In genomic region chr14:98234208-98234607, GRCh38 we compare ENCODE assay signal across 18 cellular contexts.
DNase-seq lines count a peak whose midpoint lies in the region; ATAC-seq and TF ChIP-seq lines count a peak whose summit lies in the region.
"Had no signal": no experiment of that assay in that cellular context is flagged by ENCODE, and none has a peak within 500 bp of the region (broad histone marks: within the 10 kb centered on the region; RNA-seq: fewer than 3 reads in every experiment).

No MANE protein-coding gene starts in this region.

- in situ Hi-C loops in mammary epithelial cell (cut with MboI; ENCODE audit: low sequenced_read_pairs in 2 of 2), result no loop called here

- intact Hi-C loops in mammary epithelial cell (cut with micrococcal nuclease), result no loop called here

- DNase-seq in activated naive CD8-positive, alpha-beta T cell treated with anti-CD3 and anti-CD28 coated beads, Interleukin-2, amount 50 U/mL, for 24 hours, result no peak
- DNase-seq in activated naive CD8-positive, alpha-beta T cell treated with anti-CD3 and anti-CD28 coated beads for 36 hours, result no peak
- DNase-seq in mammary epithelial cell (peak; percentile 85), H7 (no peak), glomerular visceral epithelial cell (ENCODE audit: extremely low spot score) (no peak)
- no peak for DNase-seq in stimulated activated naive CD8-positive, alpha-beta T cell treated with anti-CD3 and anti-CD28 coated beads, Interleukin-15, Interleukin-2, amounts not matched to agents 100 U/mL and 50 U/mL, for 24 hours
- DNase-seq: activated B cell treated with CpG ODN at 0.5 μM for 24 hours; H9; head of caudate nucleus; islet precursor cell; mesenchymal stem cell; NCI-H1694 treated with DMSO at 0.1 percent for 48 hours; NCI-H226; NK-92 treated with Interleukin-12 subunit alpha and Interleukin-12 subunit beta, amount 100 ng/mL, for 24 hours; psoas muscle; SHP77 had no signal

- H3K36me3 ChIP-seq in OCI-LY3 (replicated peaks; ENCODE audit: low read depth, low read length) (peaks cover 25% of the 10 kb centered on the region), mammary epithelial cell (ENCODE audit: insufficient read depth, low read length) (no peaks in the 10 kb centered on the region), H7 (replicated peaks; ENCODE audit: control insufficient read depth, insufficient read depth, low read length) (no peaks in the 10 kb centered on the region)

- no peaks in the 10 kb centered on the region for H3K36me3 Mint-ChIP-seq in activated naive CD8-positive, alpha-beta T cell treated with anti-CD3 and anti-CD28 coated beads, Interleukin-2, amount 50 U/mL, for 24 hours (ENCODE audit: low read depth)
- H3K36me3 Mint-ChIP-seq in activated naive CD8-positive, alpha-beta T cell treated with anti-CD3 and anti-CD28 coated beads for 36 hours, result peaks cover 7% of the 10 kb centered on the region

- H2AFZ ChIP-seq in OCI-LY3 (ENCODE audit: low read depth, low read length) (0 out of 2 replicates have a peak overlapping the region, but pooled peaks have one; percentile 9), mammary epithelial cell (ENCODE audit: low read depth, low read length) (peak overlapping the region; percentile 91)

- no peak overlapping the region for H3K4me3 Mint-ChIP-seq in activated naive CD8-positive, alpha-beta T cell treated with anti-CD3 and anti-CD28 coated beads, Interleukin-2, amount 50 U/mL, for 24 hours
- H3K4me3 Mint-ChIP-seq in activated naive CD8-positive, alpha-beta T cell treated with anti-CD3 and anti-CD28 coated beads for 36 hours, result no peak overlapping the region
- H3K4me3 Mint-ChIP-seq: activated B cell treated with CpG ODN at 0.5 μM for 24 hours; dendritic cell treated with granulocyte-macrophage colony-stimulating factor and Interleukin-4, amounts not matched to agents 40 ng/mL and 50 ng/mL, for 4 days; H9 had no signal

- 23% methylated on average over 2 of the region's 2 CpGs for WGBS in mammary epithelial cell (ENCODE audit: low coverage, missing lambda C conversion rate)

- dilution Hi-C loops in mammary epithelial cell (cut with HindIII; ENCODE audit: low sequenced_read_pairs), result no loop called here

- H3K4me1 ChIP-seq in OCI-LY3 (ENCODE audit: low read length), result peaks cover 21% of the 10 kb centered on the region
- H3K4me1 ChIP-seq in mammary epithelial cell (ENCODE audit: insufficient read depth, low read length), result peaks cover 12% of the 10 kb centered on the region
- H3K4me1 ChIP-seq: psoas muscle had no signal

- peak overlapping the region; percentile 3 for H3K27ac Mint-ChIP-seq in activated naive CD8-positive, alpha-beta T cell treated with anti-CD3 and anti-CD28 coated beads, Interleukin-2, amount 50 U/mL, for 24 hours
- no peak overlapping the region for H3K27ac Mint-ChIP-seq in activated naive CD8-positive, alpha-beta T cell treated with anti-CD3 and anti-CD28 coated beads for 36 hours
- H3K27ac Mint-ChIP-seq: activated B cell treated with CpG ODN at 0.5 μM for 24 hours; dendritic cell treated with granulocyte-macrophage colony-stimulating factor and Interleukin-4, amounts not matched to agents 40 ng/mL and 50 ng/mL, for 4 days had no signal

- H4K20me1 ChIP-seq in OCI-LY3 (ENCODE audit: insufficient read depth, low read length) (no peaks in the 10 kb centered on the region), mammary epithelial cell (ENCODE audit: insufficient read depth, low read length) (no peaks in the 10 kb centered on the region)

- H3K27me3 Mint-ChIP-seq in activated naive CD8-positive, alpha-beta T cell treated with anti-CD3 and anti-CD28 coated beads, Interleukin-2, amount 50 U/mL, for 24 hours, result no peaks in the 10 kb centered on the region
- H3K27me3 Mint-ChIP-seq in activated naive CD8-positive, alpha-beta T cell treated with anti-CD3 and anti-CD28 coated beads for 36 hours, result no peaks in the 10 kb centered on the region
- H3K27me3 Mint-ChIP-seq: activated B cell treated with CpG ODN at 0.5 μM for 24 hours; dendritic cell treated with granulocyte-macrophage colony-stimulating factor and Interleukin-4, amounts not matched to agents 40 ng/mL and 50 ng/mL, for 4 days had no signal

- no peak overlapping the region for H3K9ac ChIP-seq in OCI-LY3 (ENCODE audit: low read length)
- no peak overlapping the region for H3K9ac ChIP-seq in mammary epithelial cell (ENCODE audit: insufficient read depth, low read length)

- H3K79me2 ChIP-seq in OCI-LY3 (ENCODE audit: low read length) (no peaks in the 10 kb centered on the region), mammary epithelial cell (ENCODE audit: insufficient read depth, low read length) (no peaks in the 10 kb centered on the region)

- 0 out of 2 replicates have a peak overlapping the region, but pooled peaks have one; percentile 6 for H3K4me2 ChIP-seq in OCI-LY3 (ENCODE audit: low read length)
- H3K4me2 ChIP-seq in mammary epithelial cell (ENCODE audit: insufficient read depth, low read depth, low read length), result peak overlapping the region; percentile 28

- H3K9me3 ChIP-seq in OCI-LY3 (ENCODE audit: insufficient read depth, low read length) (peaks cover 16% of the 10 kb centered on the region), mammary epithelial cell (replicated peaks; ENCODE audit: insufficient read depth, low read length) (no peaks in the 10 kb centered on the region)
- H3K9me3 ChIP-seq: psoas muscle had no signal

- H3K4me3 ChIP-seq in OCI-LY3 (ENCODE audit: low read length) (0 out of 2 replicates have a peak overlapping the region, but pooled peaks have one; percentile 1), mammary epithelial cell (replicated peaks in 1 of 3; ENCODE audit: insufficient read depth in 1 of 3, low read depth in 2 of 3, low read length in 3 of 3) (no peak overlapping the region), H7 (ENCODE audit: insufficient read depth, low read depth, low read length) (no peak overlapping the region)
- H3K4me3 ChIP-seq: psoas muscle had no signal

- TF ChIP-seq CTCF in OCI-LY3 (IDR thresholded peaks at IDR 0.05; ENCODE audit: low read depth, low read length) (no peak), mammary epithelial cell (conservative IDR thresholded peaks at IDR 0.05 in 1 of 2, IDR thresholded peaks at IDR 0.05 in 1 of 2; ENCODE audit: extremely low read depth in 1 of 2, insufficient read depth in 1 of 2, low read depth in 1 of 2, low read length in 2 of 2) (no peak)

- no TSS peak for BruUV-seq in mammary epithelial cell (replicated peaks; lab: Mats Ljungman, UMichigan)

- peaks cover 45% of the 10 kb centered on the region for H3K4me1 Mint-ChIP-seq in activated naive CD8-positive, alpha-beta T cell treated with anti-CD3 and anti-CD28 coated beads, Interleukin-2, amount 50 U/mL, for 24 hours
- peaks cover 49% of the 10 kb centered on the region for H3K4me1 Mint-ChIP-seq in activated naive CD8-positive, alpha-beta T cell treated with anti-CD3 and anti-CD28 coated beads for 36 hours
- H3K4me1 Mint-ChIP-seq: activated B cell treated with CpG ODN at 0.5 μM for 24 hours had no signal

- ATAC-seq in activated naive CD8-positive, alpha-beta T cell treated with anti-CD3 and anti-CD28 coated beads, Interleukin-2, amount 50 U/mL, for 24 hours, result peak; percentile 88
- ATAC-seq in stimulated activated naive CD8-positive, alpha-beta T cell treated with anti-CD3 and anti-CD28 coated beads, Interleukin-15, Interleukin-2, amounts not matched to agents 100 U/mL and 50 U/mL, for 24 hours, result peak; percentile 81
- ATAC-seq: psoas muscle had no signal

- H3K27me3 ChIP-seq in OCI-LY3 (ENCODE audit: low read depth, low read length) (no peaks in the 10 kb centered on the region), mammary epithelial cell (ENCODE audit: insufficient read depth, low read length) (no peaks in the 10 kb centered on the region), H7 (ENCODE audit: control insufficient read depth, insufficient read depth, low read length) (no peaks in the 10 kb centered on the region)

- H3K9me3 Mint-ChIP-seq in activated naive CD8-positive, alpha-beta T cell treated with anti-CD3 and anti-CD28 coated beads, Interleukin-2, amount 50 U/mL, for 24 hours, result peaks cover 5% of the 10 kb centered on the region
- H3K9me3 Mint-ChIP-seq in activated naive CD8-positive, alpha-beta T cell treated with anti-CD3 and anti-CD28 coated beads for 36 hours, result peaks cover 4% of the 10 kb centered on the region
- H3K9me3 Mint-ChIP-seq: dendritic cell treated with granulocyte-macrophage colony-stimulating factor and Interleukin-4, amounts not matched to agents 40 ng/mL and 50 ng/mL, for 4 days had no signal

- peak overlapping the region; percentile 44 for H3K27ac ChIP-seq in OCI-LY3 (ENCODE audit: low read length)
- peak overlapping the region; percentile 79 for H3K27ac ChIP-seq in mammary epithelial cell (ENCODE audit: insufficient read depth, low read depth, low read length)
- H3K27ac ChIP-seq: psoas muscle had no signal

- CTCF ChIA-PET in mammary epithelial cell (lab: Charles Lee; ENCODE audit: low non-redundant PET), result no interaction called here
